In genomic region chr6:84018453-84019061, GRCh38 we compare ENCODE assay signal across 19 cellular contexts. TPM values are rescaled to one million over a fixed set of nuclear protein-coding genes. Genes with fewer than 3 reads are reported as not detected.
DNase-seq lines count a peak whose midpoint lies in the region; ATAC-seq and TF ChIP-seq lines count a peak whose summit lies in the region.
"Had no signal": no experiment of that assay in that cellular context is flagged by ENCODE, and none has a peak within 500 bp of the region (broad histone marks: within the 10 kb centered on the region; RNA-seq: fewer than 3 reads in every experiment).

No MANE protein-coding gene starts in this region.

- H3K4me1 Mint-ChIP-seq in WTC11: peaks cover 14% of the 10 kb centered on the region

- CTCF ChIA-PET in WTC11 (lab: Charles Lee): no interaction called here

- H3K4me3 Mint-ChIP-seq in WTC11: no peak overlapping the region
- H3K4me3 Mint-ChIP-seq: activated naive CD8-positive, alpha-beta T cell; natural killer cell treated with Interleukin-12 subunit alpha and Interleukin-12 subunit beta and Interleukin-15 and Interleukin-18, amount 100 ng/mL, for 72 hours; T-helper 2 cell treated with Interferon-gamma antibody and Interleukin-4, amounts not matched to agents 5 μg/mL and 100 μg/mL, for 36 hours had no signal

- H3K36me3 Mint-ChIP-seq in WTC11: no peaks in the 10 kb centered on the region
- H3K36me3 Mint-ChIP-seq: activated naive CD8-positive, alpha-beta T cell; natural killer cell treated with Interleukin-12 subunit alpha and Interleukin-12 subunit beta and Interleukin-15 and Interleukin-18, amount 100 ng/mL, for 72 hours had no signal

- H3K27ac Mint-ChIP-seq in WTC11: no peak overlapping the region
- H3K27ac Mint-ChIP-seq: activated naive CD8-positive, alpha-beta T cell; natural killer cell treated with Interleukin-12 subunit alpha and Interleukin-12 subunit beta and Interleukin-15 and Interleukin-18, amount 100 ng/mL, for 72 hours; T-helper 2 cell treated with Interferon-gamma antibody and Interleukin-4, amounts not matched to agents 5 μg/mL and 100 μg/mL, for 36 hours had no signal

- POLR2A ChIA-PET in WTC11 (lab: Charles Lee): no interaction called here

- no peaks in the 10 kb centered on the region for H3K27me3 Mint-ChIP-seq in WTC11 (ENCODE audit: low read depth)

- peak; percentile 30 for ATAC-seq in WTC11
- no peak for ATAC-seq in GM18502 (IDR thresholded peaks at IDR 0.05; ENCODE audit: poor library complexity, unreplicated experiment)
- ATAC-seq: natural killer cell treated with Interleukin-12 subunit alpha and Interleukin-12 subunit beta and Interleukin-15 and Interleukin-18, amount 100 ng/mL, for 72 hours had no signal

- DNase-seq in NCI-H524 treated with DMSO at 0.1 percent for 48 hours (lab: John Stamatoyannopoulos, UW): peak; percentile 33
- DNase-seq in WTC11 (ENCODE audit: low spot score): no peak
- peak; percentile 57 for DNase-seq in islet precursor cell
- peak; percentile 55 for DNase-seq in renal cortical epithelial cell (ENCODE audit: low read depth)
- no peak for DNase-seq in activated CD4-positive, alpha-beta T cell treated with anti-CD3 and anti-CD28 coated beads for 48 hours
- no peak for DNase-seq in activated CD4-positive, alpha-beta T cell treated with anti-CD3 and anti-CD28 coated beads, Interleukin-2, amount 50 U/mL, for 48 hours
- DNase-seq: activated effector memory CD4-positive, alpha-beta T cell treated with Interleukin-2 at 50 U/mL for 16 hours; anterior cingulate cortex; H7; NCI-H146; Peyer's patch; SHP77 treated with DMSO at 0.1 percent for 48 hours; stimulated activated naive CD4-positive, alpha-beta T cell; upper lobe of left lung had no signal

- TF ChIP-seq CTCF in WTC11 (IDR thresholded peaks at IDR 0.05): no peak

- peaks cover 3% of the 10 kb centered on the region; the same call in 1 of the 2 replicates for H3K9me3 Mint-ChIP-seq in WTC11
- H3K9me3 Mint-ChIP-seq: natural killer cell treated with Interleukin-12 subunit alpha and Interleukin-12 subunit beta and Interleukin-15 and Interleukin-18, amount 100 ng/mL, for 72 hours; T-helper 2 cell treated with Interferon-gamma antibody and Interleukin-4, amounts not matched to agents 5 μg/mL and 100 μg/mL, for 36 hours had no signal

TF ChIP-seq in WTC11, 78 proteins besides CTCF, POLR2A, EP300 and RAD21:
- TF ChIP-seq ZNF423 (CRISPR knock-in tag; IDR thresholded peaks at IDR 0.05) (no peak), NR3C1 (CRISPR knock-in tag; conservative IDR thresholded peaks at IDR 0.05; ENCODE audit: low read depth) (no peak), NFE2L1 (CRISPR knock-in tag; IDR thresholded peaks at IDR 0.05) (no peak), CBFB (CRISPR knock-in tag; IDR thresholded peaks at IDR 0.05; ENCODE audit: low read depth) (no peak), EMX1 (CRISPR knock-in tag; IDR thresholded peaks at IDR 0.05) (no peak), GRHL2 (CRISPR knock-in tag; IDR thresholded peaks at IDR 0.05; ENCODE audit: insufficient replicate concordance, severe bottlenecking) (no peak), ZNF512 (CRISPR knock-in tag; IDR thresholded peaks at IDR 0.05; ENCODE audit: borderline replicate concordance) (no peak)

RNA-seq across cellular contexts. Expression of gene MRAP2, which starts 15.0 kb away (rescaled TPM):
- total RNA-seq in WTC11 (2021) (4.8 to 5.2 TPM (median 4.9 TPM) in 3 replicates), renal cortical epithelial cell (1.7 and 7.5 TPM in 2 replicates)
- total RNA-seq: kidney epithelial cell; natural killer cell treated with Interleukin-12 subunit alpha and Interleukin-12 subunit beta and Interleukin-15 and Interleukin-18, amount 100 ng/mL, for 72 hours had no signal

Comparison
In these comparisons a context has a peak if more than half of its experiments do, and no peak if none do; other contexts are left out.
1. DNase-seq: peak in NCI-H524 treated with DMSO at 0.1 percent for 48 hours (single experiment), islet precursor cell (single experiment) and renal cortical epithelial cell (single experiment); none in WTC11 (single experiment), activated CD4-positive, alpha-beta T cell treated with anti-CD3 and anti-CD28 coated beads for 48 hours (single experiment) and activated CD4-positive, alpha-beta T cell treated with anti-CD3 and anti-CD28 coated beads, Interleukin-2, amount 50 U/mL, for 48 hours (0 of 2).